20 cellular contexts compared by ENCODE assay signal in the genomic region with DNA sequence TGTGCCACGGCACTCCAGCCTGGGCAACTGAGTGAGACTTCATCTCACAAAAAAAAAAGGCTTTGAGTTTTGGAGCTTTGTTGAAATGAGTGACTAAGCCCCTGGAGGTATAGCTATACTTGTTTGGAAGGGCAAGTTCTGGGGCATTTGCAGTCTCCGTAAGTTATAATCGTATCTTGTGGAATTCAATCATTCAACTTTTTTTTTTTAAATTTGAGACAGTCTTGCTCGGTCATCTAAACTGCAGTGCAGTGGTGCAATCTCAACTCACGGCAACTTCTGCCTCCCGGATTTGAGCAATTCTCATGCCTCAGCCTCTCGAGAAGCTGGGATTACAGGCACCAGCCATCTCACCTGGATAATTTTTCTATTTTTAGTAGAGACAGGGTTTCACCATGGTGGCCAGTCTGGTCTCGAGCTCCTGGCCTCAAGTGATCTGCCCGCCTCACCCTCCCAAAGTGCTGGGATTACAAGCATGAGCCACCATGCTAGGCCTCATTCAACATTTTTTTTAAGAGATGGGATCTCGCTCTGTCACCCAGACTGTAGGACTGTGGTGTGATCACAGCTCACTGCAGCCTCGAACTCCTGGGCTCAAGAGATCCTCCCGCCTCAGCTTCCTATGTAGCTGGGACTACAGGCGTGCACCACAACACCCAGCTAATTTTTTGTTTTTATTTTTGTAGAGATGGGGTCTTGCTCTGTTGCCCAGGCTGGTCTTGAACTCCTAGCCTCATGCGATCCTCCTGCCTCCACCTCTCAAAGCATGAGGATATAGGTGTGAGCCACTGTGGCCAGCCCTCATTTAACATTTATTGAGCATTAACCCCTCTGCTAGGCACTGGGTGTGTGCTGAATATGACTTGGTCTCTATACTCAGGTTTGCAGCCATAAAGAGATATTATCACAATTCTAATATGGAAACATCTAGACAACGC.
DNase-seq lines count a peak whose midpoint lies in the region; ATAC-seq and TF ChIP-seq lines count a peak whose summit lies in the region.
"Had no signal": no experiment of that assay in that cellular context is flagged by ENCODE, and none has a peak within 500 bp of the region (broad histone marks: within the 10 kb centered on the region; RNA-seq: fewer than 3 reads in every experiment).

No MANE protein-coding gene starts in this region.

- POLR2A ChIA-PET in PC-9 (lab: Charles Lee; ENCODE audit: unreplicated experiment) = interaction anchor here (0.7 kb wide), 2 partner anchors 49 to 151 kb away, joined by 3 to 7 read pairs; no protein-coding TSS in a partner anchor

- peaks cover 0 to 2% of the 10 kb centered on the region in 2 donors for H3K36me3 Mint-ChIP-seq in activated T-cell treated with anti-CD3 and anti-CD28 coated beads, Interleukin-2, amount 50 U/mL, for 72 hours (ENCODE audit: insufficient read depth in 2 of 2)

- H3K4me3 ChIP-seq in ACC112 (ENCODE audit: low read depth, low read length) (no peak overlapping the region), PC-9 (no peak overlapping the region), epithelial cell of esophagus (ENCODE audit: low read length) (no peak overlapping the region), osteoblast (ENCODE audit: insufficient read depth, low read length) (no peak overlapping the region)
- H3K4me3 ChIP-seq: esophagus squamous epithelium, testis had no signal

- CTCF ChIA-PET in PC-9 (lab: Charles Lee) = interaction anchor here (0.7 to 1.0 kb wide), 2 partner anchors 187 to 283 kb away, joined by 3 read pairs; no protein-coding TSS in a partner anchor

- H3K9me3 ChIP-seq in PC-9 (ENCODE audit: insufficient read depth, low read depth) = no peaks in the 10 kb centered on the region; the same call in 1 of the 2 replicates
- no peaks in the 10 kb centered on the region for H3K9me3 ChIP-seq in osteoblast (ENCODE audit: low read depth, low read length)
- H3K9me3 ChIP-seq: esophagus squamous epithelium, testis had no signal

- no peak overlapping the region for H3K27ac Mint-ChIP-seq in activated T-cell treated with anti-CD3 and anti-CD28 coated beads, Interleukin-2, amount 50 U/mL, for 72 hours
- H3K27ac Mint-ChIP-seq: activated naive CD8-positive, alpha-beta T cell treated with anti-CD3 and anti-CD28 coated beads, Interleukin-2, amount 50 U/mL, for 24 hours; activated T-helper 1 cell treated with anti-CD3 and anti-CD28 coated beads, Interleukin-12 subunit alpha, Interleukin-12 subunit beta, Interleukin-2, Interleukin-4 antibody, amounts not matched to agents 30 ng/mL and 10 ng/mL and 1 ng/mL, durations not matched to agents 14 hours and 24 hours and 36 hours; T-helper 2 cell treated with Interferon-gamma antibody and Interleukin-4, amounts not matched to agents 5 μg/mL and 100 μg/mL, for 36 hours had no signal

- H3K27me3 ChIP-seq in ACC112 (ENCODE audit: insufficient read depth, low read length) (no peaks in the 10 kb centered on the region), PC-9 (ENCODE audit: insufficient read depth, low read depth) (no peaks in the 10 kb centered on the region), osteoblast (ENCODE audit: insufficient read depth, low read length) (no peaks in the 10 kb centered on the region)
- H3K27me3 ChIP-seq: esophagus squamous epithelium, testis had no signal

- peaks cover 48% of the 10 kb centered on the region for H3F3A ChIP-seq in PC-9 (ENCODE audit: insufficient read depth, low read depth)

- H3K27ac ChIP-seq in ACC112 (ENCODE audit: low read depth, low read length) (peak overlapping the region; percentile 57), PC-9 (peak overlapping the region; percentile 91), osteoblast (ENCODE audit: low read depth, low read length) (peak overlapping the region; percentile 64)
- H3K27ac ChIP-seq: testis had no signal

- DNase-seq in PC-9 = peak in 1 of 2 experiments; percentile 45
- peak; percentile 72 for DNase-seq in epithelial cell of esophagus (ENCODE audit: low read depth)
- DNase-seq in osteoblast (ENCODE audit: insufficient read length, low spot score, missing footprints) = no peak
- no peak for DNase-seq in GM19238 (ENCODE audit: insufficient read length, low spot score)
- DNase-seq in activated T-cell treated with anti-CD3 and anti-CD28 coated beads, Interleukin-2, amount 50 U/mL, for 72 hours = no peak
- DNase-seq: activated CD8-positive, alpha-beta memory T cell treated with anti-CD3 and anti-CD28 coated beads for 24 hours; activated naive CD8-positive, alpha-beta T cell treated with anti-CD3 and anti-CD28 coated beads, Interleukin-2, amount 50 U/mL, for 24 hours; CD4-positive, CD25-positive, alpha-beta regulatory T cell; central memory CD4-positive, alpha-beta T cell; DMS79; esophagus squamous epithelium; head of caudate nucleus; NCI-H2029 treated with DMSO at 0.1 percent for 48 hours; NCI-H526 had no signal

- H3K9me3 Mint-ChIP-seq in activated T-cell treated with anti-CD3 and anti-CD28 coated beads, Interleukin-2, amount 50 U/mL, for 72 hours = peaks cover 3 to 6% of the 10 kb centered on the region in 2 donors
- H3K9me3 Mint-ChIP-seq: activated naive CD8-positive, alpha-beta T cell treated with anti-CD3 and anti-CD28 coated beads, Interleukin-2, amount 50 U/mL, for 24 hours; activated T-helper 1 cell treated with anti-CD3 and anti-CD28 coated beads, Interleukin-12 subunit alpha, Interleukin-12 subunit beta, Interleukin-2, Interleukin-4 antibody, amounts not matched to agents 30 ng/mL and 10 ng/mL and 1 ng/mL, durations not matched to agents 14 hours and 24 hours and 36 hours had no signal

- no peak overlapping the region for H3K4me3 Mint-ChIP-seq in activated T-cell treated with anti-CD3 and anti-CD28 coated beads, Interleukin-2, amount 50 U/mL, for 72 hours
- H3K4me3 Mint-ChIP-seq: activated naive CD8-positive, alpha-beta T cell treated with anti-CD3 and anti-CD28 coated beads, Interleukin-2, amount 50 U/mL, for 24 hours; activated T-helper 1 cell treated with anti-CD3 and anti-CD28 coated beads, Interleukin-12 subunit alpha, Interleukin-12 subunit beta, Interleukin-2, Interleukin-4 antibody, amounts not matched to agents 30 ng/mL and 10 ng/mL and 1 ng/mL, durations not matched to agents 14 hours and 24 hours and 36 hours; T-helper 2 cell treated with Interferon-gamma antibody and Interleukin-4, amounts not matched to agents 5 μg/mL and 100 μg/mL, for 36 hours had no signal

- H3K4me1 ChIP-seq in ACC112 (ENCODE audit: control insufficient read depth, insufficient read depth, low read length, unreplicated experiment) = peaks cover 29% of the 10 kb centered on the region
- peaks cover 52% of the 10 kb centered on the region for H3K4me1 ChIP-seq in PC-9 (replicated peaks; ENCODE audit: insufficient read depth)
- peaks cover 31% of the 10 kb centered on the region for H3K4me1 ChIP-seq in osteoblast (ENCODE audit: insufficient read depth, low read length)
- H3K4me1 ChIP-seq: testis had no signal

- intact Hi-C loops in PC-9 (cut with micrococcal nuclease; ENCODE audit: unreplicated experiment) = loop anchor here (1.0 to 5.0 kb wide), 9 partner anchors 9 to 427 kb away; no protein-coding TSS in a partner anchor

- H2AFZ ChIP-seq in ACC112 (ENCODE audit: low read length, unreplicated experiment) (no peak overlapping the region), PC-9 (no peak overlapping the region), osteoblast (ENCODE audit: low read length) (no peak overlapping the region)

- no peak for ATAC-seq in activated T-cell treated with anti-CD3 and anti-CD28 coated beads, Interleukin-2, amount 50 U/mL, for 72 hours (replicated peaks in 1 of 2)
- ATAC-seq in HG02763 (IDR thresholded peaks at IDR 0.05; ENCODE audit: unreplicated experiment) (no peak), GM18861 (IDR thresholded peaks at IDR 0.05; ENCODE audit: unreplicated experiment) (no peak)
- ATAC-seq: activated naive CD8-positive, alpha-beta T cell treated with anti-CD3 and anti-CD28 coated beads, Interleukin-2, amount 50 U/mL, for 24 hours had no signal

- H3K79me2 ChIP-seq in ACC112 (ENCODE audit: control insufficient read depth, insufficient read depth, low read length, unreplicated experiment) (no peaks in the 10 kb centered on the region), PC-9 (ENCODE audit: low read depth) (no peaks in the 10 kb centered on the region), osteoblast (ENCODE audit: insufficient read depth, low read length) (no peaks in the 10 kb centered on the region)

- no peaks in the 10 kb centered on the region for H4K20me1 ChIP-seq in PC-9 (ENCODE audit: insufficient read depth)
- no peaks in the 10 kb centered on the region for H4K20me1 ChIP-seq in osteoblast (ENCODE audit: insufficient read depth, low read length)

- H3K4me2 ChIP-seq in PC-9 (peak overlapping the region; percentile 78), osteoblast (ENCODE audit: insufficient read depth, low read length) (peak overlapping the region; percentile 46)

- no peaks in the 10 kb centered on the region for H3K4me1 Mint-ChIP-seq in activated T-cell treated with anti-CD3 and anti-CD28 coated beads, Interleukin-2, amount 50 U/mL, for 72 hours (ENCODE audit: low read depth)
- H3K4me1 Mint-ChIP-seq: activated naive CD8-positive, alpha-beta T cell treated with anti-CD3 and anti-CD28 coated beads, Interleukin-2, amount 50 U/mL, for 24 hours; CD4-positive, CD25-positive, alpha-beta regulatory T cell had no signal

- no TSS peak for BruUV-seq in PC-9 (replicated peaks; lab: Mats Ljungman, UMichigan)

- H3K27me3 Mint-ChIP-seq in activated T-cell treated with anti-CD3 and anti-CD28 coated beads, Interleukin-2, amount 50 U/mL, for 72 hours (ENCODE audit: low read depth) = no peaks in the 10 kb centered on the region
- H3K27me3 Mint-ChIP-seq: activated naive CD8-positive, alpha-beta T cell treated with anti-CD3 and anti-CD28 coated beads, Interleukin-2, amount 50 U/mL, for 24 hours had no signal

- no peak for TF ChIP-seq CTCF in PC-9 (conservative IDR thresholded peaks at IDR 0.05)
- no peak for TF ChIP-seq CTCF in epithelial cell of esophagus (IDR thresholded peaks at IDR 0.05; ENCODE audit: insufficient read depth, low read depth, low read length, missing control alignments)
- no peak for TF ChIP-seq CTCF in osteoblast (IDR thresholded peaks at IDR 0.05; ENCODE audit: extremely low read depth, low read depth, low read length)

- H3K9me2 ChIP-seq in PC-9 (ENCODE audit: insufficient read depth) = no peaks in the 10 kb centered on the region

- H3K36me3 ChIP-seq in ACC112 (ENCODE audit: insufficient read depth, low read length) (no peaks in the 10 kb centered on the region), PC-9 (ENCODE audit: low read depth) (no peaks in the 10 kb centered on the region), osteoblast (ENCODE audit: insufficient read depth, low read length) (no peaks in the 10 kb centered on the region)
- H3K36me3 ChIP-seq: esophagus squamous epithelium had no signal
